ENCODE assay signal across 16 cellular contexts in genomic region chr9:120781236-120781635, GRCh38. TPM values are rescaled to one million over a fixed set of nuclear protein-coding genes. Genes with fewer than 3 reads are reported as not detected.
A peak's percentile ranks its signal among the peaks of the same experiment; 100 is the strongest.
DNase-seq lines count a peak whose midpoint lies in the region; ATAC-seq and TF ChIP-seq lines count a peak whose summit lies in the region.
"Had no signal": no experiment of that assay in that cellular context is flagged by ENCODE, and none has a peak within 500 bp of the region (broad histone marks: within the 10 kb centered on the region; RNA-seq: fewer than 3 reads in every experiment).

No MANE protein-coding gene starts in this region.

- H3K4me1 ChIP-seq in Loucy (ENCODE audit: insufficient read depth, low read length, poor library complexity, severe bottlenecking) (peaks cover 32% of the 10 kb centered on the region), right lobe of liver (peaks cover 0 to 60% (median 25%) of the 10 kb centered on the region in 4 donors), Peyer's patch (no peaks in the 10 kb centered on the region)

- H3F3A ChIP-seq in Loucy (ENCODE audit: low read depth) = no peaks in the 10 kb centered on the region

- no peaks in the 10 kb centered on the region for H3K27me3 Mint-ChIP-seq in activated T-cell treated with anti-CD3 and anti-CD28 coated beads, Interleukin-2, amount 50 U/mL, for 24 hours
- H3K27me3 Mint-ChIP-seq in CD4-positive, alpha-beta T cell = no peaks in the 10 kb centered on the region

- POLR2A ChIA-PET in CD4-positive, alpha-beta T cell (lab: Charles Lee) = no interaction called here

- TF ChIP-seq POLR2A in right lobe of liver (IDR thresholded peaks at IDR 0.05) (no peak), Peyer's patch (IDR thresholded peaks at IDR 0.05) (no peak)

- peaks cover 87% of the 10 kb centered on the region for H3K36me3 Mint-ChIP-seq in activated T-cell treated with anti-CD3 and anti-CD28 coated beads, Interleukin-2, amount 50 U/mL, for 24 hours (ENCODE audit: low read depth)
- peaks cover 69% of the 10 kb centered on the region for H3K36me3 Mint-ChIP-seq in CD4-positive, alpha-beta T cell (ENCODE audit: low read depth)

- H3K27me3 ChIP-seq in CD4-positive, alpha-beta T cell (ENCODE audit: control insufficient read depth, insufficient read depth, low read length) = no peaks in the 10 kb centered on the region
- H3K27me3 ChIP-seq in Loucy (ENCODE audit: insufficient read depth, low read length, poor library complexity, severe bottlenecking) = no peaks in the 10 kb centered on the region
- H3K27me3 ChIP-seq in right lobe of liver = no peaks in the 10 kb centered on the region
- no peaks in the 10 kb centered on the region for H3K27me3 ChIP-seq in Peyer's patch

- no peak for TF ChIP-seq CTCF in CD4-positive, alpha-beta T cell (IDR thresholded peaks at IDR 0.05)
- TF ChIP-seq CTCF in Loucy (conservative IDR thresholded peaks at IDR 0.05; ENCODE audit: low read length) (no peak), right lobe of liver (IDR thresholded peaks at IDR 0.05) (no peak), Peyer's patch (IDR thresholded peaks at IDR 0.05) (no peak)

- peak overlapping the region; percentile 18 for H3K4me2 ChIP-seq in Loucy (ENCODE audit: low read depth, low read length, poor library complexity, severe bottlenecking)

- H3K9me3 Mint-ChIP-seq in activated T-cell treated with anti-CD3 and anti-CD28 coated beads, Interleukin-2, amount 50 U/mL, for 24 hours = no peaks in the 10 kb centered on the region
- no peaks in the 10 kb centered on the region for H3K9me3 Mint-ChIP-seq in CD4-positive, alpha-beta T cell

- no peak for ATAC-seq in CD4-positive, alpha-beta T cell (ENCODE audit: poor library complexity)
- ATAC-seq in right lobe of liver = peak; percentile 67 to 82 (median 77)
- ATAC-seq in GM18867 (IDR thresholded peaks at IDR 0.05; ENCODE audit: unreplicated experiment) = no peak

- no peak overlapping the region for H3K27ac ChIP-seq in CD4-positive, alpha-beta T cell (ENCODE audit: low read depth, low read length)
- H3K27ac ChIP-seq in right lobe of liver (peak overlapping the region in 2 of 3 donors; percentile 59 to 88), Peyer's patch (no peak overlapping the region)
- H3K27ac ChIP-seq: RWPE1 had no signal

- intact Hi-C loops in CD4-positive, alpha-beta T cell (cut with DNase I, micrococcal nuclease) = no loop called here
- intact Hi-C loops in right lobe of liver (cut with DNase I) = no loop called here

- peak overlapping the region; percentile 2 for H3K27ac Mint-ChIP-seq in activated T-cell treated with anti-CD3 and anti-CD28 coated beads, Interleukin-2, amount 50 U/mL, for 24 hours
- peak overlapping the region; percentile 40 for H3K27ac Mint-ChIP-seq in CD4-positive, alpha-beta T cell

- no peak overlapping the region for H3K9ac ChIP-seq in Loucy (ENCODE audit: low read depth, low read length, poor library complexity, severe bottlenecking)

- H2AFZ ChIP-seq in Loucy (ENCODE audit: low read length) = no peak overlapping the region

- H3K79me2 ChIP-seq in Loucy (ENCODE audit: insufficient read depth, low read length) = peaks cover 79% of the 10 kb centered on the region

- WGBS in right lobe of liver (ENCODE audit: insufficient coverage, low coverage, low lambda C conversion rate, missing lambda C conversion rate) = 22% methylated on average over 2 of the region's 2 CpGs

- DNase-seq in activated T-cell treated with anti-CD3 and anti-CD28 coated beads, Interleukin-2, amount 50 U/mL, for 24 hours = no peak
- no peak for DNase-seq in activated T-cell treated with anti-CD3 and anti-CD28 coated beads, Interleukin-2, amount 50 U/mL, for 1 hour
- DNase-seq in CD4-positive, alpha-beta T cell = no peak
- DNase-seq in right lobe of liver (peak in 1 of 3 donors; percentile 69), Peyer's patch (no peak)
- DNase-seq: DMS79 treated with DMSO at 0.1 percent for 48 hours, GF-D8, KBM-7, MM.1S, NCI-H2029, NCI-H446, NCI-H524 treated with DMSO at 0.1 percent for 48 hours, SHP77 had no signal

- peaks cover 44% of the 10 kb centered on the region for H3K4me1 Mint-ChIP-seq in activated T-cell treated with anti-CD3 and anti-CD28 coated beads, Interleukin-2, amount 50 U/mL, for 24 hours (ENCODE audit: low read depth)
- H3K4me1 Mint-ChIP-seq in CD4-positive, alpha-beta T cell (ENCODE audit: low read depth) = peaks cover 47% of the 10 kb centered on the region

- no peaks in the 10 kb centered on the region for H3K9me2 ChIP-seq in Loucy (replicated peaks; ENCODE audit: low read depth, low read length)

- H3K9me3 ChIP-seq in CD4-positive, alpha-beta T cell (ENCODE audit: control insufficient read depth, low read length) = no peaks in the 10 kb centered on the region
- H3K9me3 ChIP-seq in Loucy (ENCODE audit: insufficient read depth, low read depth, low read length) = no peaks in the 10 kb centered on the region
- no peaks in the 10 kb centered on the region for H3K9me3 ChIP-seq in right lobe of liver
- no peaks in the 10 kb centered on the region for H3K9me3 ChIP-seq in Peyer's patch

- H3K36me3 ChIP-seq in Loucy (ENCODE audit: insufficient read depth, low read length) (peaks cover 38% of the 10 kb centered on the region), right lobe of liver (peaks cover 0 to 14% (median 5%) of the 10 kb centered on the region in 4 donors), Peyer's patch (peaks cover 0 to 47% (median 0%) of the 10 kb centered on the region in 3 donors)

- CTCF ChIA-PET in CD4-positive, alpha-beta T cell (lab: Charles Lee) = no interaction called here

- peaks cover 18% of the 10 kb centered on the region for H4K20me1 ChIP-seq in Loucy (ENCODE audit: insufficient read depth, low read length, poor library complexity, severe bottlenecking)

- H3K4me3 ChIP-seq in Loucy (ENCODE audit: low read length, poor library complexity, severe bottlenecking) (no peak overlapping the region), right lobe of liver (no peak overlapping the region), Peyer's patch (no peak overlapping the region)

- no peak overlapping the region for H3K4me3 Mint-ChIP-seq in activated T-cell treated with anti-CD3 and anti-CD28 coated beads, Interleukin-2, amount 50 U/mL, for 24 hours
- no peak overlapping the region for H3K4me3 Mint-ChIP-seq in CD4-positive, alpha-beta T cell

RNA-seq across cellular contexts. Expression of gene FBXW2, which starts 12.0 kb away (rescaled TPM):
- 10 to 100 TPM; 58.7 to 64.7 TPM for total RNA-seq in CD4-positive, alpha-beta T cell
- total RNA-seq in right lobe of liver (10 to 100 TPM; 26.5 to 42.5 (median 35.6) TPM), Peyer's patch (10 to 100 TPM; 70.5 to 93.3 (median 82.8) TPM)

Comparison
In these comparisons a context has a peak if more than half of its experiments do, and no peak if none do; other contexts are left out.
1. ATAC-seq: peak in right lobe of liver (4 of 4); none in CD4-positive, alpha-beta T cell (single experiment) and GM18867 (single experiment).
2. H3K27ac ChIP-seq: peak in right lobe of liver (2 of 3); none in CD4-positive, alpha-beta T cell (single experiment) and Peyer's patch (0 of 4).